ENCODE assay signal across 17 cellular contexts in genomic region chr3:40387895-40388254, GRCh38. TPM values are rescaled to one million over a fixed set of nuclear protein-coding genes. Genes with fewer than 3 reads are reported as not detected.
DNase-seq lines count a peak whose midpoint lies in the region; ATAC-seq and TF ChIP-seq lines count a peak whose summit lies in the region.
"Had no signal": no experiment of that assay in that cellular context is flagged by ENCODE, and none has a peak within 500 bp of the region (broad histone marks: within the 10 kb centered on the region; RNA-seq: fewer than 3 reads in every experiment).

No MANE protein-coding gene starts in this region.

- H3K9me3 Mint-ChIP-seq in activated T-cell treated with anti-CD3 and anti-CD28 coated beads, Interleukin-2, amount 50 U/mL, for 4 hours, result no peaks in the 10 kb centered on the region
- H3K9me3 Mint-ChIP-seq: activated naive CD8-positive, alpha-beta T cell treated with anti-CD3 and anti-CD28 coated beads, Interleukin-2, amount 10 ng/mL, durations not matched to agents 7 days and 5 days; activated T-cell treated with anti-CD3 and anti-CD28 coated beads, Interleukin-2, amount 50 U/mL, for 24 hours; CD8-positive, alpha-beta memory T cell; HFFc6 had no signal

- H2AK5ac ChIP-seq in mesenchymal stem cell (ENCODE audit: low read length, severe bottlenecking), result no peak overlapping the region

- H3K14ac ChIP-seq in mesenchymal stem cell (ENCODE audit: low read length in 2 of 2), result no peak overlapping the region

- H3K27me3 Mint-ChIP-seq in activated T-cell treated with anti-CD3 and anti-CD28 coated beads, Interleukin-2, amount 50 U/mL, for 4 hours (ENCODE audit: low read depth), result peaks cover 34% of the 10 kb centered on the region

- H3K27ac ChIP-seq in A673 (ENCODE audit: low read depth, low read length, poor library complexity, severe bottlenecking), result no peak overlapping the region
- no peak overlapping the region for H3K27ac ChIP-seq in HUES64 (ENCODE audit: low read depth, low read length)
- H3K27ac ChIP-seq in dorsolateral prefrontal cortex, result peak overlapping the region in 7 of 59 donors; percentile 25 to 71 (median 60)
- peak overlapping the region; percentile 25 for H3K27ac ChIP-seq in mesenchymal stem cell (ENCODE audit: low read length, poor library complexity, severe bottlenecking)
- no peak overlapping the region for H3K27ac ChIP-seq in left ventricle myocardium inferior (replicated peaks)
- H3K27ac ChIP-seq: KMS-11 had no signal

- DNase-seq in A673 (ENCODE audit: low spot score), result no peak
- DNase-seq in dorsolateral prefrontal cortex, result peak in 1 of 10 donors; percentile 28
- no peak for DNase-seq in mesenchymal stem cell
- DNase-seq in activated T-cell treated with anti-CD3 and anti-CD28 coated beads, Interleukin-2, amount 50 U/mL, for 4 hours, result no peak
- no peak for DNase-seq in left ventricle myocardium inferior
- DNase-seq in epidermal melanocyte (ENCODE audit: insufficient read length, low spot score), result no peak
- DNase-seq in Right ventricle myocardium inferior (ENCODE audit: missing footprints), result no peak
- DNase-seq: activated naive CD8-positive, alpha-beta T cell treated with anti-CD3 and anti-CD28 coated beads, Interleukin-2, amount 10 ng/mL, durations not matched to agents 7 days and 5 days; activated T-cell treated with anti-CD3 and anti-CD28 coated beads, Interleukin-2, amount 50 U/mL, for 24 hours; CD8-positive, alpha-beta memory T cell; HFFc6; stimulated activated naive CD4-positive, alpha-beta T cell treated with Interleukin-2 at 50 U/mL for 16 hours had no signal

- no peak overlapping the region for H2BK5ac ChIP-seq in mesenchymal stem cell (ENCODE audit: low read depth, low read length, poor library complexity, severe bottlenecking)

- H4K91ac ChIP-seq in mesenchymal stem cell (ENCODE audit: low read length), result no peak overlapping the region

- no peaks in the 10 kb centered on the region for H3K4me1 ChIP-seq in A673 (ENCODE audit: insufficient read depth, low read length, poor library complexity, severe bottlenecking)
- peaks cover 6% of the 10 kb centered on the region; the same call in 1 of the 2 replicates for H3K4me1 ChIP-seq in HUES64 (ENCODE audit: insufficient read depth, low read length)
- H3K4me1 ChIP-seq in mesenchymal stem cell (ENCODE audit: control insufficient read depth, insufficient read depth, low read depth, low read length), result peaks cover 18% of the 10 kb centered on the region
- peaks cover 5% of the 10 kb centered on the region for H3K4me1 ChIP-seq in left ventricle myocardium inferior

- H2BK12ac ChIP-seq in mesenchymal stem cell (ENCODE audit: low read length in 2 of 2), result no peak overlapping the region

- H3K4me2 ChIP-seq in mesenchymal stem cell (ENCODE audit: low read length, poor library complexity, severe bottlenecking), result peak overlapping the region; percentile 79
- H3K4me2 ChIP-seq: KMS-11 had no signal

- H3K9ac ChIP-seq in HUES64 (ENCODE audit: low read depth, low read length) (no peak overlapping the region), mesenchymal stem cell (ENCODE audit: low read length) (no peak overlapping the region)
- H3K9ac ChIP-seq: KMS-11 had no signal

- peaks cover 5% of the 10 kb centered on the region for H3K36me3 Mint-ChIP-seq in activated T-cell treated with anti-CD3 and anti-CD28 coated beads, Interleukin-2, amount 50 U/mL, for 4 hours (ENCODE audit: insufficient read depth)
- H3K36me3 Mint-ChIP-seq: activated naive CD8-positive, alpha-beta T cell treated with anti-CD3 and anti-CD28 coated beads, Interleukin-2, amount 10 ng/mL, durations not matched to agents 7 days and 5 days had no signal

- WGBS in HUES64, result 81% methylated on average over 10 of the region's 10 CpGs
- WGBS in mesenchymal stem cell, result 85% methylated on average over 10 of the region's 10 CpGs

- CTCF ChIA-PET in A673 (lab: Charles Lee), result no interaction called here

- no peak overlapping the region for H2AFZ ChIP-seq in mesenchymal stem cell (ENCODE audit: low read depth, low read length)

- no peak overlapping the region for H2BK120ac ChIP-seq in mesenchymal stem cell (ENCODE audit: low read depth, low read length)

- H3K23ac ChIP-seq in mesenchymal stem cell (ENCODE audit: low read length in 2 of 2), result no peak overlapping the region

- H4K8ac ChIP-seq in mesenchymal stem cell (ENCODE audit: low read length), result no peak overlapping the region

- POLR2A ChIA-PET in A673 (lab: Charles Lee; ENCODE audit: low non-redundant PET), result no interaction called here

- TF ChIP-seq CTCF in A673 (conservative IDR thresholded peaks at IDR 0.05; ENCODE audit: low read depth, low read length) (no peak), dorsolateral prefrontal cortex (IDR thresholded peaks at IDR 0.05 in 54 of 56, conservative IDR thresholded peaks at IDR 0.05 in 2 of 56; ENCODE audit: low read depth in 1 of 56, partially characterized antibody in 56 of 56) (no peak), left ventricle myocardium inferior (IDR thresholded peaks at IDR 0.05; ENCODE audit: borderline replicate concordance) (no peak)

- H3K4me1 Mint-ChIP-seq in activated T-cell treated with anti-CD3 and anti-CD28 coated beads, Interleukin-2, amount 50 U/mL, for 4 hours (ENCODE audit: low read depth), result peaks cover 5% of the 10 kb centered on the region

- H3K9me3 ChIP-seq in A673 (ENCODE audit: low read depth, low read length, poor library complexity, severe bottlenecking), result no peaks in the 10 kb centered on the region
- no peaks in the 10 kb centered on the region for H3K9me3 ChIP-seq in HUES64 (ENCODE audit: insufficient read depth, low read depth, low read length)
- H3K9me3 ChIP-seq in mesenchymal stem cell (ENCODE audit: control insufficient read depth, low read length), result peaks cover 3% of the 10 kb centered on the region
- no peaks in the 10 kb centered on the region for H3K9me3 ChIP-seq in left ventricle myocardium inferior (replicated peaks)

- H3K4ac ChIP-seq in mesenchymal stem cell (ENCODE audit: low read depth in 1 of 2, low read length in 2 of 2), result no peak overlapping the region

- no peaks in the 10 kb centered on the region for H3K27me3 ChIP-seq in A673 (replicated peaks; ENCODE audit: insufficient read depth, low read depth, low read length, poor library complexity)
- H3K27me3 ChIP-seq in HUES64 (ENCODE audit: insufficient read depth, low read length), result peaks cover 45% of the 10 kb centered on the region
- H3K27me3 ChIP-seq in dorsolateral prefrontal cortex, result no peaks in the 10 kb centered on the region
- H3K27me3 ChIP-seq in mesenchymal stem cell (ENCODE audit: control insufficient read depth in 1 of 2, insufficient read depth in 1 of 2, low read length in 2 of 2), result peaks cover 0 to 10% of the 10 kb centered on the region in 2 experiments
- peaks cover 16% of the 10 kb centered on the region for H3K27me3 ChIP-seq in left ventricle myocardium inferior (ENCODE audit: low read depth)

- H3K36me3 ChIP-seq in A673 (ENCODE audit: insufficient read depth, low read length, poor library complexity, severe bottlenecking) (no peaks in the 10 kb centered on the region), HUES64 (ENCODE audit: insufficient read depth, low read length) (no peaks in the 10 kb centered on the region), mesenchymal stem cell (ENCODE audit: control insufficient read depth in 1 of 2, insufficient read depth in 2 of 2, low read depth in 1 of 2, low read length in 2 of 2) (peaks cover 0 to 2% of the 10 kb centered on the region in 2 experiments), left ventricle myocardium inferior (peaks cover 14% of the 10 kb centered on the region)

- no TSS peak for BruUV-seq in A673 (replicated peaks; lab: Mats Ljungman, UMichigan)

- no peak overlapping the region for H3K18ac ChIP-seq in mesenchymal stem cell (ENCODE audit: low read depth in 1 of 2, low read length in 2 of 2)

- H3K4me3 Mint-ChIP-seq in activated T-cell treated with anti-CD3 and anti-CD28 coated beads, Interleukin-2, amount 50 U/mL, for 4 hours, result no peak overlapping the region
- H3K4me3 Mint-ChIP-seq: HFFc6 had no signal

- H3K4me3 ChIP-seq in A673 (ENCODE audit: low read depth, low read length, poor library complexity, severe bottlenecking) (peak overlapping the region; percentile 35), HUES64 (ENCODE audit: low read length) (peak overlapping the region; percentile 71), dorsolateral prefrontal cortex (peak overlapping the region in 53 of 59 donors; percentile 34 to 71 (median 59)), mesenchymal stem cell (ENCODE audit: insufficient read depth in 1 of 2, low read depth in 1 of 2, low read length in 2 of 2) (no peak overlapping the region), left ventricle myocardium inferior (no peak overlapping the region)

- no peaks in the 10 kb centered on the region for H3K79me1 ChIP-seq in mesenchymal stem cell (replicated peaks; ENCODE audit: low read length, poor library complexity, severe bottlenecking)

- no peak overlapping the region for H2BK15ac ChIP-seq in mesenchymal stem cell (ENCODE audit: low read depth, poor library complexity, severe bottlenecking)

- intact Hi-C loops in A673 (cut with micrococcal nuclease; ENCODE audit: unreplicated experiment) (no loop called here), dorsolateral prefrontal cortex (cut with DNase I) (no loop called here), left ventricle myocardium inferior (cut with micrococcal nuclease) (no loop called here), Right ventricle myocardium inferior (cut with DNase I) (no loop called here)

- no peak for ATAC-seq in activated T-cell treated with anti-CD3 and anti-CD28 coated beads, Interleukin-2, amount 50 U/mL, for 4 hours
- no peak for ATAC-seq in Right ventricle myocardium inferior

RNA-seq across cellular contexts. Expression of gene ENTPD3, which starts 0.9 kb away (rescaled TPM):
- total RNA-seq in A673 (2021) (0.54 and 1.3 TPM in 2 replicates), dorsolateral prefrontal cortex (10 to 100 TPM in 108 of 120 experiments, 1 to 10 TPM in 12; 4.9 to 28.8 (median 16.5) TPM), left ventricle myocardium inferior (0.11 TPM), Right ventricle myocardium inferior (0.11 TPM)
- polyA plus RNA-seq in HUES64 (2013, experiment 1 of 2), result 0.25 TPM
- 0.32 TPM for polyA plus RNA-seq in HUES64 (2013, experiment 2 of 2)
- polyA plus RNA-seq in mesenchymal stem cell (2013, experiment 1 of 2), result 5.4 TPM
- 5.8 TPM for polyA plus RNA-seq in mesenchymal stem cell (2013, experiment 2 of 2)
- not detected for total RNA-seq in activated T-cell treated with anti-CD3 and anti-CD28 coated beads, Interleukin-2, amount 50 U/mL, for 4 hours
- total RNA-seq: activated naive CD8-positive, alpha-beta T cell treated with anti-CD3 and anti-CD28 coated beads, Interleukin-2, amount 10 ng/mL, durations not matched to agents 7 days and 5 days; CD8-positive, alpha-beta memory T cell; HFFc6; NCI-H460; pulmonary artery endothelial cell had no signal
- polyA plus RNA-seq: AG04450; CD8-positive, alpha-beta memory T cell had no signal

Comparison
In these comparisons a context has a peak if more than half of its experiments do, and no peak if none do; other contexts are left out.
1. H3K4me3 ChIP-seq: peak in A673 (single experiment), HUES64 (single experiment) and dorsolateral prefrontal cortex (53 of 59); none in mesenchymal stem cell (0 of 2) and left ventricle myocardium inferior (single experiment).